In the genomic region with DNA sequence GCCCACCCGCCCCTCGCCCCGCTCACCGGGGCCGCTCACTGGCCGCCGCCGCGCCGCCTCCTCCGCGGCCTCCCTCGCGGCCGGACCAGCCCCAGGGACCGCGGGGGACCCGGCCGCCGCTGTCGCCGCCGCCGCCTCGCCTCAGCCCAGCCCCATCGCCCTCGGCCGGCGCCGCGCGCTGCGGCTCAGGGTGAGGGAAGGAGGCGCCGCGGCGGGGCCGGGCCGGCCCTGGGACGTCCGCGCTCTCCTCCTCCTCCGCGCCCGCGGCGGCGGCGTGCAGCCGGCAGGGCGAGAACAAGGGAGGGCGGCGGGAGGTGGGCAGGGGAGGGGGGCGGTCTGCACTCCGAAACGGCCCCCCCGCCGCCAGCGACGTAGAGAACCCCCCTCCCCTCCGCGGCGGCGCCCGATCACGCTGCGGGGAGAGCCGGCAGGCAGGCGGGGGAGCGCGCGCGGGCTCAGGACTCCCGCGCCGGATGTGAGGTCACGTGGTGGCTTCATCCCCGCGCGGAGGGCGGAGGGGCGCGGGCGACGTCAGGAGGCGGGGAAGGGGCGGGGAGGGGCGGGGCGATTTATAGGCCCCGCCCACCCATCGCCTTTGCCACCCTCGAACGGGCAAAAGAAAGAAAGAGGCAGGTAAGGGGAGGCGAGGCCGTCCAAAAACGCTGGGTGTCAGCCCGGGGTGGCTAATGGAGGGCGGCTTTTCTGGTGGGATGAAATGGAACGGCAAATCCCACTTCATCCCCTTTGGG, we compare ENCODE assay signal across 1 cellular context.
TF ChIP-seq lines count a peak whose summit lies in the region.

A gene (minus strand): TSS at position 463 of the 749 bp plus-strand sequence. CDS start 24,812 bp downstream, outside the sequence.

TF ChIP-seq in K562, 482 proteins besides CTCF, POLR2A, EP300 and RAD21 (continued from another document and continues in another):
- TF ChIP-seq JUND (IDR thresholded peaks at IDR 0.05; ENCODE audit: borderline replicate concordance, low read depth, low read length) = peak; percentile 20; the same call in 1 of the 2 replicates
- TF ChIP-seq JUND (tag; IDR thresholded peaks at IDR 0.05; ENCODE audit: borderline replicate concordance, low read depth, low read length) = no peak
- TF ChIP-seq HDAC3 (IDR thresholded peaks at IDR 0.05; ENCODE audit: borderline replicate concordance, partially characterized antibody) = no peak
- peak; percentile 76; the same call in 1 of the 2 replicates for TF ChIP-seq RB1 (IDR thresholded peaks at IDR 0.05; ENCODE audit: low read depth)
- no peak for TF ChIP-seq NCOA4 (IDR thresholded peaks at IDR 0.05; ENCODE audit: partially characterized antibody)
- TF ChIP-seq KLF13 (tag; IDR thresholded peaks at IDR 0.05; ENCODE audit: borderline replicate concordance, low read depth) = no peak
- peak; percentile 85 for TF ChIP-seq RAD51 (IDR thresholded peaks at IDR 0.05; ENCODE audit: borderline replicate concordance, low read depth)
- TF ChIP-seq CCNT2 (IDR thresholded peaks at IDR 0.05; ENCODE audit: borderline replicate concordance, extremely low read depth, insufficient read length, low read depth, low read length) = peak; percentile 74
- TF ChIP-seq, protein P1, sequence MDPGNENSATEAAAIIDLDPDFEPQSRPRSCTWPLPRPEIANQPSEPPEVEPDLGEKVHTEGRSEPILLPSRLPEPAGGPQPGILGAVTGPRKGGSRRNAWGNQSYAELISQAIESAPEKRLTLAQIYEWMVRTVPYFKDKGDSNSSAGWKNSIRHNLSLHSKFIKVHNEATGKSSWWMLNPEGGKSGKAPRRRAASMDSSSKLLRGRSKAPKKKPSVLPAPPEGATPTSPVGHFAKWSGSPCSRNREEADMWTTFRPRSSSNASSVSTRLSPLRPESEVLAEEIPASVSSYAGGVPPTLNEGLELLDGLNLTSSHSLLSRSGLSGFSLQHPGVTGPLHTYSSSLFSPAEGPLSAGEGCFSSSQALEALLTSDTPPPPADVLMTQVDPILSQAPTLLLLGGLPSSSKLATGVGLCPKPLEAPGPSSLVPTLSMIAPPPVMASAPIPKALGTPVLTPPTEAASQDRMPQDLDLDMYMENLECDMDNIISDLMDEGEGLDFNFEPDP (CRISPR knock-in tag; IDR thresholded peaks at IDR 0.05) = no peak
- no peak for TF ChIP-seq ZNF780A (CRISPR knock-in tag; IDR thresholded peaks at IDR 0.05)
- TF ChIP-seq HNRNPLL (IDR thresholded peaks at IDR 0.05; ENCODE audit: low read depth, low read length, poor library complexity, severe bottlenecking) = no peak
- no peak for TF ChIP-seq RFX1 (IDR thresholded peaks at IDR 0.05)
- 0 out of 4 replicates have a peak, but pooled peaks of 1 of the 2 experiments have one; percentile 28 for TF ChIP-seq KDM4B (IDR thresholded peaks at IDR 0.05; ENCODE audit: borderline replicate concordance in 2 of 2, low read depth in 1 of 2)
- TF ChIP-seq, protein P2, sequence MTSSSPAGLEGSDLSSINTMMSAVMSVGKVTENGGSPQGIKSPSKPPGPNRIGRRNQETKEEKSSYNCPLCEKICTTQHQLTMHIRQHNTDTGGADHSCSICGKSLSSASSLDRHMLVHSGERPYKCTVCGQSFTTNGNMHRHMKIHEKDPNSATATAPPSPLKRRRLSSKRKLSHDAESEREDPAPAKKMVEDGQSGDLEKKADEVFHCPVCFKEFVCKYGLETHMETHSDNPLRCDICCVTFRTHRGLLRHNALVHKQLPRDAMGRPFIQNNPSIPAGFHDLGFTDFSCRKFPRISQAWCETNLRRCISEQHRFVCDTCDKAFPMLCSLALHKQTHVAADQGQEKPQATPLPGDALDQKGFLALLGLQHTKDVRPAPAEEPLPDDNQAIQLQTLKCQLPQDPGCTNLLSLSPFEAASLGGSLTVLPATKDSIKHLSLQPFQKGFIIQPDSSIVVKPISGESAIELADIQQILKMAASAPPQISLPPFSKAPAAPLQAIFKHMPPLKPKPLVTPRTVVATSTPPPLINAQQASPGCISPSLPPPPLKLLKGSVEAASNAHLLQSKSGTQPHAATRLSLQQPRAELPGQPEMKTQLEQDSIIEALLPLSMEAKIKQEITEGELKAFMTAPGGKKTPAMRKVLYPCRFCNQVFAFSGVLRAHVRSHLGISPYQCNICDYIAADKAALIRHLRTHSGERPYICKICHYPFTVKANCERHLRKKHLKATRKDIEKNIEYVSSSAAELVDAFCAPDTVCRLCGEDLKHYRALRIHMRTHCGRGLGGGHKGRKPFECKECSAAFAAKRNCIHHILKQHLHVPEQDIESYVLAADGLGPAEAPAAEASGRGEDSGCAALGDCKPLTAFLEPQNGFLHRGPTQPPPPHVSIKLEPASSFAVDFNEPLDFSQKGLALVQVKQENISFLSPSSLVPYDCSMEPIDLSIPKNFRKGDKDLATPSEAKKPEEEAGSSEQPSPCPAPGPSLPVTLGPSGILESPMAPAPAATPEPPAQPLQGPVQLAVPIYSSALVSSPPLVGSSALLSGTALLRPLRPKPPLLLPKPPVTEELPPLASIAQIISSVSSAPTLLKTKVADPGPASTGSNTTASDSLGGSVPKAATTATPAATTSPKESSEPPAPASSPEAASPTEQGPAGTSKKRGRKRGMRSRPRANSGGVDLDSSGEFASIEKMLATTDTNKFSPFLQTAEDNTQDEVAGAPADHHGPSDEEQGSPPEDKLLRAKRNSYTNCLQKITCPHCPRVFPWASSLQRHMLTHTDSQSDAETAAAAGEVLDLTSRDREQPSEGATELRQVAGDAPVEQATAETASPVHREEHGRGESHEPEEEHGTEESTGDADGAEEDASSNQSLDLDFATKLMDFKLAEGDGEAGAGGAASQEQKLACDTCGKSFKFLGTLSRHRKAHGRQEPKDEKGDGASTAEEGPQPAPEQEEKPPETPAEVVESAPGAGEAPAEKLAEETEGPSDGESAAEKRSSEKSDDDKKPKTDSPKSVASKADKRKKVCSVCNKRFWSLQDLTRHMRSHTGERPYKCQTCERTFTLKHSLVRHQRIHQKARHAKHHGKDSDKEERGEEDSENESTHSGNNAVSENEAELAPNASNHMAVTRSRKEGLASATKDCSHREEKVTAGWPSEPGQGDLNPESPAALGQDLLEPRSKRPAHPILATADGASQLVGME (CRISPR knock-in tag; IDR thresholded peaks at IDR 0.05) = no peak
- TF ChIP-seq ARID1B (IDR thresholded peaks at IDR 0.05) = no peak
- TF ChIP-seq NFATC3 (IDR thresholded peaks at IDR 0.05) = no peak
- TF ChIP-seq GABPA (tag; conservative IDR thresholded peaks at IDR 0.05; ENCODE audit: low read depth) = peak; percentile 88
- no peak for TF ChIP-seq HOXB6 (CRISPR knock-in tag; IDR thresholded peaks at IDR 0.05; ENCODE audit: borderline replicate concordance)
- TF ChIP-seq TOE1 (IDR thresholded peaks at IDR 0.05; ENCODE audit: borderline replicate concordance) = peak; percentile 89; the same call in 1 of the 2 replicates
- no peak for TF ChIP-seq TOE1 (CRISPR knock-in tag; IDR thresholded peaks at IDR 0.05; ENCODE audit: borderline replicate concordance, low read depth)
- no peak for TF ChIP-seq NR2C1 (IDR thresholded peaks at IDR 0.05)
- TF ChIP-seq NR2C1 (tag; IDR thresholded peaks at IDR 0.05) = no peak
- no peak for TF ChIP-seq DDX20 (tag; IDR thresholded peaks at IDR 0.05; ENCODE audit: low read depth)
- TF ChIP-seq C11orf30 (IDR thresholded peaks at IDR 0.05; ENCODE audit: low read depth) = no peak
- no peak for TF ChIP-seq ZFP30 (CRISPR knock-in tag; IDR thresholded peaks at IDR 0.05; ENCODE audit: borderline replicate concordance)
- TF ChIP-seq CXXC5 (CRISPR knock-in tag; IDR thresholded peaks at IDR 0.05) = peak; percentile 48
- TF ChIP-seq, protein P3, sequence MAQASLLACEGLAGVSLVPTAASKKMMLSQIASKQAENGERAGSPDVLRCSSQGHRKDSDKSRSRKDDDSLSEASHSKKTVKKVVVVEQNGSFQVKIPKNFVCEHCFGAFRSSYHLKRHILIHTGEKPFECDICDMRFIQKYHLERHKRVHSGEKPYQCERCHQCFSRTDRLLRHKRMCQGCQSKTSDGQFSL (CRISPR knock-in tag; IDR thresholded peaks at IDR 0.05) = no peak
- TF ChIP-seq, protein P3 (tag; IDR thresholded peaks at IDR 0.05) = 0 out of 4 replicates have a peak, but pooled peaks of 1 of the 2 experiments have one; percentile 2
- TF ChIP-seq, protein P4, sequence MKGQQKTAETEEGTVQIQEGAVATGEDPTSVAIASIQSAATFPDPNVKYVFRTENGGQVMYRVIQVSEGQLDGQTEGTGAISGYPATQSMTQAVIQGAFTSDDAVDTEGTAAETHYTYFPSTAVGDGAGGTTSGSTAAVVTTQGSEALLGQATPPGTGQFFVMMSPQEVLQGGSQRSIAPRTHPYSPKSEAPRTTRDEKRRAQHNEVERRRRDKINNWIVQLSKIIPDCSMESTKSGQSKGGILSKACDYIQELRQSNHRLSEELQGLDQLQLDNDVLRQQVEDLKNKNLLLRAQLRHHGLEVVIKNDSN (CRISPR knock-in tag; IDR thresholded peaks at IDR 0.05) = peak; percentile 91
- peak; percentile 56; the same call in 1 of the 2 replicates for TF ChIP-seq POLR2AphosphoS5 (IDR thresholded peaks at IDR 0.05; ENCODE audit: control insufficient read depth, insufficient read depth, low read depth, low read length)
- TF ChIP-seq ZNF174 (CRISPR knock-in tag; IDR thresholded peaks at IDR 0.05) = no peak
- no peak for TF ChIP-seq CBX2 (IDR thresholded peaks at IDR 0.05; ENCODE audit: insufficient read depth, low read length, poor library complexity, severe bottlenecking)
- TF ChIP-seq ZBTB1 (CRISPR knock-in tag; IDR thresholded peaks at IDR 0.05; ENCODE audit: borderline replicate concordance, low read depth) = peak; percentile 81
- TF ChIP-seq EZH2 (IDR thresholded peaks at IDR 0.05; ENCODE audit: borderline replicate concordance, low read depth, low read length) = no peak
- no peak for TF ChIP-seq ZNF551 (CRISPR knock-in tag; IDR thresholded peaks at IDR 0.05)
- TF ChIP-seq, protein P5, sequence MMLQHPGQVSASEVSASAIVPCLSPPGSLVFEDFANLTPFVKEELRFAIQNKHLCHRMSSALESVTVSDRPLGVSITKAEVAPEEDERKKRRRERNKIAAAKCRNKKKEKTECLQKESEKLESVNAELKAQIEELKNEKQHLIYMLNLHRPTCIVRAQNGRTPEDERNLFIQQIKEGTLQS (IDR thresholded peaks at IDR 0.05) = no peak
- TF ChIP-seq, protein P5 (CRISPR knock-in tag; conservative IDR thresholded peaks at IDR 0.05) = no peak
- TF ChIP-seq TRIM24 (IDR thresholded peaks at IDR 0.05) = no peak
- TF ChIP-seq ZNF197 (CRISPR knock-in tag; IDR thresholded peaks at IDR 0.05; ENCODE audit: low read depth) = no peak
- no peak for TF ChIP-seq PHF21A (IDR thresholded peaks at IDR 0.05; ENCODE audit: borderline replicate concordance, low read depth)
- TF ChIP-seq, protein P6, sequence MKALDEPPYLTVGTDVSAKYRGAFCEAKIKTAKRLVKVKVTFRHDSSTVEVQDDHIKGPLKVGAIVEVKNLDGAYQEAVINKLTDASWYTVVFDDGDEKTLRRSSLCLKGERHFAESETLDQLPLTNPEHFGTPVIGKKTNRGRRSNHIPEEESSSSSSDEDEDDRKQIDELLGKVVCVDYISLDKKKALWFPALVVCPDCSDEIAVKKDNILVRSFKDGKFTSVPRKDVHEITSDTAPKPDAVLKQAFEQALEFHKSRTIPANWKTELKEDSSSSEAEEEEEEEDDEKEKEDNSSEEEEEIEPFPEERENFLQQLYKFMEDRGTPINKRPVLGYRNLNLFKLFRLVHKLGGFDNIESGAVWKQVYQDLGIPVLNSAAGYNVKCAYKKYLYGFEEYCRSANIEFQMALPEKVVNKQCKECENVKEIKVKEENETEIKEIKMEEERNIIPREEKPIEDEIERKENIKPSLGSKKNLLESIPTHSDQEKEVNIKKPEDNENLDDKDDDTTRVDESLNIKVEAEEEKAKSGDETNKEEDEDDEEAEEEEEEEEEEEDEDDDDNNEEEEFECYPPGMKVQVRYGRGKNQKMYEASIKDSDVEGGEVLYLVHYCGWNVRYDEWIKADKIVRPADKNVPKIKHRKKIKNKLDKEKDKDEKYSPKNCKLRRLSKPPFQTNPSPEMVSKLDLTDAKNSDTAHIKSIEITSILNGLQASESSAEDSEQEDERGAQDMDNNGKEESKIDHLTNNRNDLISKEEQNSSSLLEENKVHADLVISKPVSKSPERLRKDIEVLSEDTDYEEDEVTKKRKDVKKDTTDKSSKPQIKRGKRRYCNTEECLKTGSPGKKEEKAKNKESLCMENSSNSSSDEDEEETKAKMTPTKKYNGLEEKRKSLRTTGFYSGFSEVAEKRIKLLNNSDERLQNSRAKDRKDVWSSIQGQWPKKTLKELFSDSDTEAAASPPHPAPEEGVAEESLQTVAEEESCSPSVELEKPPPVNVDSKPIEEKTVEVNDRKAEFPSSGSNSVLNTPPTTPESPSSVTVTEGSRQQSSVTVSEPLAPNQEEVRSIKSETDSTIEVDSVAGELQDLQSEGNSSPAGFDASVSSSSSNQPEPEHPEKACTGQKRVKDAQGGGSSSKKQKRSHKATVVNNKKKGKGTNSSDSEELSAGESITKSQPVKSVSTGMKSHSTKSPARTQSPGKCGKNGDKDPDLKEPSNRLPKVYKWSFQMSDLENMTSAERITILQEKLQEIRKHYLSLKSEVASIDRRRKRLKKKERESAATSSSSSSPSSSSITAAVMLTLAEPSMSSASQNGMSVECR (CRISPR knock-in tag; IDR thresholded peaks at IDR 0.05) = peak; percentile 46; the same call in 1 of the 2 replicates
- no peak for TF ChIP-seq PML (IDR thresholded peaks at IDR 0.05; ENCODE audit: low read length)
- TF ChIP-seq, protein P7, sequence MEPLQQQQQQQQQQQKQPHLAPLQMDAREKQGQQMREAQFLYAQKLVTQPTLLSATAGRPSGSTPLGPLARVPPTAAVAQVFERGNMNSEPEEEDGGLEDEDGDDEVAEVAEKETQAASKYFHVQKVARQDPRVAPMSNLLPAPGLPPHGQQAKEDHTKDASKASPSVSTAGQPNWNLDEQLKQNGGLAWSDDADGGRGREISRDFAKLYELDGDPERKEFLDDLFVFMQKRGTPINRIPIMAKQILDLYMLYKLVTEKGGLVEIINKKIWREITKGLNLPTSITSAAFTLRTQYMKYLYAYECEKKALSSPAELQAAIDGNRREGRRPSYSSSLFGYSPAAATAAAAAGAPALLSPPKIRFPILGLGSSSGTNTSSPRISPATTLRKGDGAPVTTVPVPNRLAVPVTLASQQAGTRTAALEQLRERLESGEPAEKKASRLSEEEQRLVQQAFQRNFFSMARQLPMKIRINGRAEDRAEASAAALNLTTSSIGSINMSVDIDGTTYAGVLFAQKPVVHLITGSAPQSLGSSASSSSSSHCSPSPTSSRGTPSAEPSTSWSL (CRISPR knock-in tag; IDR thresholded peaks at IDR 0.05; ENCODE audit: borderline replicate concordance) = no peak
- TF ChIP-seq KHSRP (IDR thresholded peaks at IDR 0.05) = no peak
- TF ChIP-seq FOXM1 (IDR thresholded peaks at IDR 0.05; ENCODE audit: low read depth) = no peak
- TF ChIP-seq FOXM1 (CRISPR knock-in tag; IDR thresholded peaks at IDR 0.05; ENCODE audit: low read depth) = no peak
- TF ChIP-seq SUPT5H (IDR thresholded peaks at IDR 0.05) = peak; percentile 64
- TF ChIP-seq NFYB (IDR thresholded peaks at IDR 0.05; ENCODE audit: extremely low read depth, insufficient read length) = no peak
- TF ChIP-seq ZNF717 (CRISPR knock-in tag; IDR thresholded peaks at IDR 0.05) = no peak
